ENCODE assay signal across 30 cellular contexts in genomic region chr21:25361765-25362164, GRCh38.
"Had no signal": no experiment of that assay in that cellular context is flagged by ENCODE, and none has a peak within 500 bp of the region (broad histone marks: within the 10 kb centered on the region; RNA-seq: fewer than 3 reads in every experiment).

No MANE protein-coding gene starts in this region.

- H3K27me3 ChIP-seq: neural progenitor cell, neutrophil, right lobe of liver, sigmoid colon, suprapubic skin, thyroid gland, tibial nerve, upper lobe of left lung, vagina had no signal

- H3K36me3 Mint-ChIP-seq: naive thymus-derived CD4-positive, alpha-beta T cell; natural killer cell; neural progenitor cell had no signal

- ATAC-seq: naive thymus-derived CD4-positive, alpha-beta T cell; natural killer cell; pancreas; psoas muscle; right cardiac atrium; right lobe of liver; stimulated activated memory B cell treated with anti-CD40 and anti-IgM and Interleukin-4, amounts not matched to agents 10 μg/mL and 1 μg/mL and 100 μg/mL, for 72 hours had no signal

- H3K9ac ChIP-seq: neural progenitor cell had no signal

- H3K9me3 Mint-ChIP-seq: naive thymus-derived CD4-positive, alpha-beta T cell; neural progenitor cell; stimulated activated naive CD8-positive, alpha-beta T cell treated with anti-CD3 and anti-CD28 coated beads, Interleukin-15, amount 100 ng/mL, for 72 hours had no signal

- H3K36me3 ChIP-seq: neural progenitor cell, neutrophil, pancreas, right lobe of liver, sigmoid colon, suprapubic skin, thoracic aorta, thyroid gland, tibial nerve, upper lobe of left lung, vagina had no signal

- H3K27ac Mint-ChIP-seq: naive thymus-derived CD4-positive, alpha-beta T cell; natural killer cell; nephron; neural progenitor cell; progenitor cell of endocrine pancreas; stimulated activated memory B cell treated with anti-CD40 and anti-IgM and Interleukin-4, amounts not matched to agents 10 μg/mL and 1 μg/mL and 100 μg/mL, for 72 hours; stimulated activated naive CD8-positive, alpha-beta T cell treated with anti-CD3 and anti-CD28 coated beads, Interleukin-15, amount 100 ng/mL, for 72 hours had no signal

- H3K4me1 Mint-ChIP-seq: naive thymus-derived CD4-positive, alpha-beta T cell; natural killer cell; nephron; neural progenitor cell had no signal

- H3K4me3 ChIP-seq: neural progenitor cell, pancreas, psoas muscle, right lobe of liver, sigmoid colon, suprapubic skin, thoracic aorta, thyroid gland, tibial nerve, upper lobe of left lung, vagina had no signal

- H2AFZ ChIP-seq: neural progenitor cell had no signal

- H3K27ac ChIP-seq: neural progenitor cell, neutrophil, pancreas, psoas muscle, right lobe of liver, sigmoid colon, suprapubic skin, thoracic aorta, thyroid gland, tibial nerve, upper lobe of left lung, vagina had no signal

- DNase-seq: naive thymus-derived CD4-positive, alpha-beta T cell; natural killer cell; nucleus accumbens; psoas muscle; right cardiac atrium; right lobe of liver; sigmoid colon; small intestine; stimulated activated CD4-positive, alpha-beta T cell treated with anti-CD3 and anti-CD28 coated beads, Interleukin-12 subunit alpha, Interleukin-12 subunit beta, amount 100 ng/mL, for 4 hours; stimulated activated CD4-positive, alpha-beta T cell treated with anti-CD3 and anti-CD28 coated beads, Interleukin-1b, Interleukin-23, amount 100 ng/mL, for 48 hours; stimulated activated CD4-positive, alpha-beta T cell treated with anti-CD3 and anti-CD28 coated beads, Interleukin-4, amount 100 ng/mL, for 1 hour; stimulated activated CD4-positive, alpha-beta T cell treated with anti-CD3 and anti-CD28 coated beads, Interleukin-4, amount 100 ng/mL, for 4 hours; stimulated activated CD8-positive, alpha-beta memory T cell treated with anti-CD3 and anti-CD28 coated beads, Interleukin-4, amount 100 ng/mL, for 48 hours; stimulated activated naive CD4-positive, alpha-beta T cell; stimulated activated naive CD8-positive, alpha-beta T cell treated with anti-CD3 and anti-CD28 coated beads, Interleukin-15, amount 100 ng/mL, for 72 hours; stimulated activated naive CD8-positive, alpha-beta T cell treated with anti-CD3 and anti-CD28 coated beads, Interleukin-15, Interleukin-2, amounts not matched to agents 100 U/mL and 50 U/mL, for 24 hours; substantia nigra; thyroid gland; trophoblast cell had no signal

- H3K4me3 Mint-ChIP-seq: naive thymus-derived CD4-positive, alpha-beta T cell; natural killer cell; nephron; neural progenitor cell; stimulated activated memory B cell treated with anti-CD40 and anti-IgM and Interleukin-4, amounts not matched to agents 10 μg/mL and 1 μg/mL and 100 μg/mL, for 72 hours; stimulated activated naive CD8-positive, alpha-beta T cell treated with anti-CD3 and anti-CD28 coated beads, Interleukin-15, amount 100 ng/mL, for 72 hours had no signal

- H3K27me3 Mint-ChIP-seq: progenitor cell of endocrine pancreas; stimulated activated memory B cell treated with anti-CD40 and anti-IgM and Interleukin-4, amounts not matched to agents 10 μg/mL and 1 μg/mL and 100 μg/mL, for 72 hours had no signal

- H3K4me1 ChIP-seq: neural progenitor cell, pancreas, psoas muscle, right lobe of liver, sigmoid colon, suprapubic skin, thyroid gland, tibial nerve, upper lobe of left lung, vagina had no signal

- H3K4me2 ChIP-seq: neural progenitor cell had no signal

- H3K9me3 ChIP-seq: neutrophil, pancreas, right lobe of liver, sigmoid colon, suprapubic skin, thoracic aorta, thyroid gland, tibial nerve, upper lobe of left lung, vagina had no signal
